ENCODE assay signal across 29 cellular contexts in the genomic region with DNA sequence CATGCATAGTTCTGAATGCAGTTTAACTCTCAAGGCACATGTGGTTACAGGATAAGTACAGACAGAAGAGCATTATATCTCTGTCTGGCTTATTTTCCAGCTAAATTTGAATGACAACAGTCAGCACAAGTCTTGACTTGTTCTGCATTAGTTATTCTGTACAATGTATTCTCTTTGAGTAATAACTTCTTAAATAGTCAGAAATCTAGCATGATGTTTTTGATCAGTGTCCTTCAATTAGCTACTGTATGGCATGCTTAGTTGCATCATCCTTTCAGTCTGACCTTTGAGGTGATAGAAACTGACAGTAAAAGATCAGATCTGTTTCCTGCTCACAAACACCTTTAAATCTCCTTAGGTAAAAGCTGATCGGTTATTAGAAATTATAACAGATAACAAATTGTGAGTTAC.
DNase-seq lines count a peak whose midpoint lies in the region; ATAC-seq, FAIRE-seq and TF ChIP-seq lines count a peak whose summit lies in the region.
"Had no signal": no experiment of that assay in that cellular context is flagged by ENCODE, and none has a peak within 500 bp of the region (broad histone marks: within the 10 kb centered on the region; RNA-seq: fewer than 3 reads in every experiment).

No MANE protein-coding gene starts in this region.

- H3K27me3 ChIP-seq in HUES6 (ENCODE audit: control insufficient read depth, insufficient read depth, low read length): no peaks in the 10 kb centered on the region
- no peaks in the 10 kb centered on the region for H3K27me3 ChIP-seq in H1 (replicated peaks in 1 of 4; ENCODE audit: control insufficient read depth in 3 of 4, extremely low read depth in 1 of 4, insufficient read depth in 3 of 4, low read length in 3 of 4)
- no peaks in the 10 kb centered on the region for H3K27me3 ChIP-seq in neutrophil
- H3K27me3 ChIP-seq: ascending aorta, esophagus squamous epithelium, gastroesophageal sphincter, hepatocyte, Peyer's patch, stomach, tibial artery had no signal

- no peak for FAIRE-seq in H1 (lab: Jason Lieb, UNC)
- FAIRE-seq: A549, GM12892 had no signal

- H3K9ac ChIP-seq in HUES6 (ENCODE audit: low read length) (no peak overlapping the region), H1 (replicated peaks in 1 of 4; ENCODE audit: extremely low read depth in 1 of 4, low read depth in 3 of 4, low read length in 3 of 4) (no peak overlapping the region)
- H3K9ac ChIP-seq: KMS-11 had no signal

- H3K14ac ChIP-seq in H1 (ENCODE audit: insufficient read length): no peak overlapping the region

- 79% methylated on average over 1 of the region's 1 CpG; no CpG with 5 or more reads in 1 of the 2 experiments for WGBS in H1 (ENCODE audit: extremely low coverage in 1 of 2, insufficient coverage in 1 of 2, insufficient read length in 1 of 2, insufficient replicate concordance in 2 of 2, low coverage in 1 of 2, low lambda C conversion rate in 2 of 2, missing lambda C conversion rate in 1 of 2), 2 experiments

- no peak overlapping the region for H4K5ac ChIP-seq in H1 (ENCODE audit: insufficient read length, low read depth, low read length)

- H3K23me2 ChIP-seq in H1 (ENCODE audit: low read depth, low read length): no peaks in the 10 kb centered on the region

- H3K9me3 ChIP-seq in HUES6 (ENCODE audit: control insufficient read depth, insufficient read depth, low read depth, low read length): no peaks in the 10 kb centered on the region
- H3K9me3 ChIP-seq in H1 (ENCODE audit: insufficient read depth in 2 of 2, low read depth in 1 of 2, low read length in 1 of 2): no peaks in the 10 kb centered on the region
- no peaks in the 10 kb centered on the region for H3K9me3 ChIP-seq in neutrophil
- H3K9me3 ChIP-seq: A549, ascending aorta, esophagus squamous epithelium, gastroesophageal sphincter, Peyer's patch, psoas muscle, stomach, tibial artery had no signal

- H3K56ac ChIP-seq in H1 (replicated peaks; ENCODE audit: insufficient read length, low read depth, low read length): no peak overlapping the region

- H3K4me1 ChIP-seq in HUES6 (ENCODE audit: control insufficient read depth, insufficient read depth, low read length) (peaks cover 17% of the 10 kb centered on the region), H1 (replicated peaks in 1 of 4; ENCODE audit: control insufficient read depth in 3 of 4, insufficient read depth in 4 of 4, low read length in 3 of 4) (peaks cover 0 to 6% (median 1%) of the 10 kb centered on the region in 4 experiments; a peak in 2 of 7 replicates), neutrophil (ENCODE audit: control insufficient read depth in 1 of 2, insufficient read depth in 1 of 2, low read depth in 1 of 2, low read length in 1 of 2) (peaks cover 0 to 6% of the 10 kb centered on the region in 2 experiments)
- H3K4me1 ChIP-seq: ascending aorta, gastroesophageal sphincter, psoas muscle had no signal

- no peak overlapping the region for H2AK5ac ChIP-seq in H1 (ENCODE audit: low read depth, low read length)

- no peak overlapping the region for H3K23ac ChIP-seq in H1 (ENCODE audit: insufficient read length)

- H3K18ac ChIP-seq in H1 (ENCODE audit: extremely low read depth, low read length): no peak overlapping the region

- no peak overlapping the region for H2BK20ac ChIP-seq in H1 (ENCODE audit: low read length)

- H2BK120ac ChIP-seq in H1 (replicated peaks; ENCODE audit: low read depth, low read length): no peak overlapping the region

- no peaks in the 10 kb centered on the region for H3K79me1 ChIP-seq in H1 (ENCODE audit: low read depth, low read length)

- H3K4me2 ChIP-seq in H1 (ENCODE audit: insufficient read depth in 1 of 2, low read depth in 2 of 2, low read length in 2 of 2): no peak overlapping the region
- H3K4me2 ChIP-seq: A549, hepatocyte, KMS-11 had no signal

- peak overlapping the region; percentile 46; the same call in 1 of the 2 replicates for H2AFZ ChIP-seq in H1 (ENCODE audit: low read length)
- H2AFZ ChIP-seq: hepatocyte had no signal

- no peak overlapping the region for H2BK5ac ChIP-seq in H1 (ENCODE audit: low read depth, low read length)

- H3K4me3 ChIP-seq in HUES6 (ENCODE audit: low read depth, low read length) (no peak overlapping the region), H1 (ENCODE audit: extremely low read depth in 1 of 4, insufficient read depth in 2 of 4, low read depth in 3 of 4, low read length in 4 of 4) (no peak overlapping the region), neutrophil (ENCODE audit: low read depth in 1 of 2, low read length in 1 of 2) (no peak overlapping the region)
- H3K4me3 ChIP-seq: A549, ascending aorta, esophagus squamous epithelium, gastroesophageal sphincter, hepatocyte, psoas muscle, stomach, tibial artery had no signal

- CTCF ChIA-PET in H1 (lab: Charles Lee; ENCODE audit: partially characterized antibody): no interaction called here

- no peak overlapping the region for H2BK15ac ChIP-seq in H1 (ENCODE audit: low read length)

- H3K36me3 ChIP-seq in HUES6 (ENCODE audit: control insufficient read depth, insufficient read depth, low read length) (no peaks in the 10 kb centered on the region), H1 (ENCODE audit: control insufficient read depth in 2 of 4, insufficient read depth in 4 of 4, low read length in 3 of 4) (no peaks in the 10 kb centered on the region), neutrophil (no peaks in the 10 kb centered on the region)
- H3K36me3 ChIP-seq: ascending aorta, esophagus squamous epithelium, gastroesophageal sphincter, Peyer's patch, stomach, tibial artery had no signal

- H3K27ac ChIP-seq in HUES6 (ENCODE audit: low read depth, low read length) (0 out of 2 replicates have a peak overlapping the region, but pooled peaks have one; percentile 6), H1 (ENCODE audit: low read depth, low read length) (no peak overlapping the region), neutrophil (peak overlapping the region; percentile 24)
- H3K27ac ChIP-seq: ascending aorta, gastroesophageal sphincter, hepatocyte, KMS-11, psoas muscle, stomach, tibial artery had no signal

- DNase-seq in NOMO-1 treated with dmso at 0.1 percent for 144 hours (lab: John Stamatoyannopoulos, UW; ENCODE audit: unreplicated experiment) (peak; percentile 47), NOMO-1 (lab: John Stamatoyannopoulos, UW; ENCODE audit: unreplicated experiment in 2 of 2) (no peak), H1 (ENCODE audit: low read depth in 1 of 2, low spot score in 2 of 2) (no peak), NCI-H446 (lab: John Stamatoyannopoulos, UW) (no peak)
- no peak for DNase-seq in stimulated activated CD4-positive, alpha-beta T cell treated with anti-CD3 and anti-CD28 coated beads, Interleukin-2, amount 100 ng/mL, for 24 hours
- DNase-seq: activated CD4-positive, alpha-beta T cell treated with anti-CD3 and anti-CD28 coated beads for 1 hour; activated CD8-positive, alpha-beta T cell treated with anti-CD3 and anti-CD28 coated beads for 36 hours; CD8-positive, alpha-beta memory T cell; central memory CD4-positive, alpha-beta T cell; DMS153; esophagus squamous epithelium; H9; mesendoderm; NCI-H510A treated with DMSO at 0.1 percent for 48 hours; Peyer's patch; psoas muscle; stomach; tibial artery had no signal

- TF ChIP-seq CTCF in H1 (IDR thresholded peaks at IDR 0.05; ENCODE audit: control extremely low read depth in 1 of 3, insufficient read depth in 1 of 3, low read depth in 1 of 3, low read length in 3 of 3): no peak
- no peak for TF ChIP-seq CTCF in neutrophil (IDR thresholded peaks at IDR 0.05)

- no peak for TF ChIP-seq EP300 in H1 (IDR thresholded peaks at IDR 0.05; ENCODE audit: borderline replicate concordance in 1 of 2, low read depth in 2 of 2, low read length in 2 of 2)

- no peak overlapping the region for H2BK12ac ChIP-seq in H1 (ENCODE audit: low read depth, low read length)

- H3K79me2 ChIP-seq in H1 (ENCODE audit: control insufficient read depth in 1 of 2, insufficient read depth in 2 of 2, low read length in 2 of 2): no peaks in the 10 kb centered on the region
- H3K79me2 ChIP-seq: hepatocyte had no signal

- no peak overlapping the region for H4K91ac ChIP-seq in H1 (replicated peaks; ENCODE audit: insufficient read length, low read length)

- no peak for TF ChIP-seq POLR2A in H1 (IDR thresholded peaks at IDR 0.05; ENCODE audit: control extremely low read depth in 1 of 2, low read depth in 2 of 2, low read length in 2 of 2)

- H4K8ac ChIP-seq in H1 (ENCODE audit: extremely low read depth, insufficient read depth, low read length): no peak overlapping the region

- no peak for TF ChIP-seq RAD21 in H1 (IDR thresholded peaks at IDR 0.05 in 1 of 2, conservative IDR thresholded peaks at IDR 0.05 in 1 of 2; ENCODE audit: low read depth in 2 of 2, low read length in 2 of 2)

- ATAC-seq in GM21576 (IDR thresholded peaks at IDR 0.05; ENCODE audit: unreplicated experiment): no peak
- ATAC-seq: A549; activated CD8-positive, alpha-beta T cell treated with anti-CD3 and anti-CD28 coated beads for 36 hours; activated naive CD4-positive, alpha-beta T cell treated with anti-CD3 and anti-CD28 coated beads, Interleukin-2, amount 50 U/mL, for 72 hours; activated T-helper 17 cell treated with anti-CD3 and anti-CD28 coated beads, Interleukin-2, amount 50 U/mL, for 72 hours; gastroesophageal sphincter; psoas muscle had no signal

- no peak overlapping the region for H3K4ac ChIP-seq in H1 (replicated peaks; ENCODE audit: insufficient read length, low read depth, low read length)

- POLR2A ChIA-PET in H1 (lab: Charles Lee; ENCODE audit: partially characterized antibody): no interaction called here

- H4K20me1 ChIP-seq in H1 (replicated peaks in 1 of 2; ENCODE audit: control insufficient read depth in 1 of 2, insufficient read depth in 2 of 2, low read length in 2 of 2): no peaks in the 10 kb centered on the region

TF ChIP-seq in H1, 55 proteins besides CTCF, POLR2A, EP300 and RAD21 (continues in another document):
- TF ChIP-seq RXRA (IDR thresholded peaks at IDR 0.05; ENCODE audit: insufficient read depth, low read depth, low read length) (no peak), ATF3 (IDR thresholded peaks at IDR 0.05; ENCODE audit: insufficient read depth, low read depth, low read length) (no peak), TCF12 (IDR thresholded peaks at IDR 0.05; ENCODE audit: low read depth, low read length) (no peak), KDM5A (IDR thresholded peaks at IDR 0.05; ENCODE audit: low read length) (no peak), USF2 (IDR thresholded peaks at IDR 0.05; ENCODE audit: low read length) (no peak), POLR2AphosphoS5 (IDR thresholded peaks at IDR 0.05; ENCODE audit: low read depth, low read length) (no peak)
